In the genomic region with DNA sequence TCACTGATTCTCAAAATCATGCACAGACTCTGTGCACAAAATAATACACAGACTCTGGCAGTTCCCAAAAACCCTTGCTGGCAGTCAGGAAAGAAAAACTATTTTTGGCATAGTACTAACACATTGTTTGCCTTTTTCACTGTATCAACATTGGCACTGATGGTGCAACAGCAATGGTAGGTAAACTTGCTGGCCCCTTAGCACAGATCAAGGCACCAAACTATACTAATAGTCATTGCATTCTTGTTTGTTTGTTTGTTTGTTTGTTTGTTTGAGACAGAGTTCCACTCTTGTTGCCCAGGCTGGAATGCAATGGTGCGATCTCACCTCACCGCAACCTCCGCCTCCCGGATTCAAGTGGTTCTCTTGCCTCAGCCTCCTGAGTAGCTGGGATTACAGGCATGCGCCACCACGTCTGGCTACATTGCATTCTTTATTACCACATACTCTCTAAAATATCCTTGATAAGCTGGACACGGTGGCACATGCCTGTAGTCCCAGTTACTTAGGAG, we compare ENCODE assay signal across 1 cellular context.
A peak's percentile ranks its signal among the peaks of the same experiment; 100 is the strongest.
TF ChIP-seq lines count a peak whose summit lies in the region.

No MANE protein-coding gene starts in this region.

TF ChIP-seq in HepG2, 621 proteins besides CTCF, POLR2A, EP300 and RAD21 (continued from another document and continues in another):
- TF ChIP-seq, protein P1, sequence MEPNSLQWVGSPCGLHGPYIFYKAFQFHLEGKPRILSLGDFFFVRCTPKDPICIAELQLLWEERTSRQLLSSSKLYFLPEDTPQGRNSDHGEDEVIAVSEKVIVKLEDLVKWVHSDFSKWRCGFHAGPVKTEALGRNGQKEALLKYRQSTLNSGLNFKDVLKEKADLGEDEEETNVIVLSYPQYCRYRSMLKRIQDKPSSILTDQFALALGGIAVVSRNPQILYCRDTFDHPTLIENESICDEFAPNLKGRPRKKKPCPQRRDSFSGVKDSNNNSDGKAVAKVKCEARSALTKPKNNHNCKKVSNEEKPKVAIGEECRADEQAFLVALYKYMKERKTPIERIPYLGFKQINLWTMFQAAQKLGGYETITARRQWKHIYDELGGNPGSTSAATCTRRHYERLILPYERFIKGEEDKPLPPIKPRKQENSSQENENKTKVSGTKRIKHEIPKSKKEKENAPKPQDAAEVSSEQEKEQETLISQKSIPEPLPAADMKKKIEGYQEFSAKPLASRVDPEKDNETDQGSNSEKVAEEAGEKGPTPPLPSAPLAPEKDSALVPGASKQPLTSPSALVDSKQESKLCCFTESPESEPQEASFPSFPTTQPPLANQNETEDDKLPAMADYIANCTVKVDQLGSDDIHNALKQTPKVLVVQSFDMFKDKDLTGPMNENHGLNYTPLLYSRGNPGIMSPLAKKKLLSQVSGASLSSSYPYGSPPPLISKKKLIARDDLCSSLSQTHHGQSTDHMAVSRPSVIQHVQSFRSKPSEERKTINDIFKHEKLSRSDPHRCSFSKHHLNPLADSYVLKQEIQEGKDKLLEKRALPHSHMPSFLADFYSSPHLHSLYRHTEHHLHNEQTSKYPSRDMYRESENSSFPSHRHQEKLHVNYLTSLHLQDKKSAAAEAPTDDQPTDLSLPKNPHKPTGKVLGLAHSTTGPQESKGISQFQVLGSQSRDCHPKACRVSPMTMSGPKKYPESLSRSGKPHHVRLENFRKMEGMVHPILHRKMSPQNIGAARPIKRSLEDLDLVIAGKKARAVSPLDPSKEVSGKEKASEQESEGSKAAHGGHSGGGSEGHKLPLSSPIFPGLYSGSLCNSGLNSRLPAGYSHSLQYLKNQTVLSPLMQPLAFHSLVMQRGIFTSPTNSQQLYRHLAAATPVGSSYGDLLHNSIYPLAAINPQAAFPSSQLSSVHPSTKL (CRISPR knock-in tag; IDR thresholded peaks at IDR 0.05), result peak; percentile 78
- no peak for TF ChIP-seq SOX13 (IDR thresholded peaks at IDR 0.05)
- TF ChIP-seq SOX13 (CRISPR knock-in tag; conservative IDR thresholded peaks at IDR 0.05 in 1 of 2, IDR thresholded peaks at IDR 0.05 in 1 of 2), result peak in 1 of 2 experiments; percentile 42; a peak in 1 of 4 replicates
- TF ChIP-seq, protein P2, sequence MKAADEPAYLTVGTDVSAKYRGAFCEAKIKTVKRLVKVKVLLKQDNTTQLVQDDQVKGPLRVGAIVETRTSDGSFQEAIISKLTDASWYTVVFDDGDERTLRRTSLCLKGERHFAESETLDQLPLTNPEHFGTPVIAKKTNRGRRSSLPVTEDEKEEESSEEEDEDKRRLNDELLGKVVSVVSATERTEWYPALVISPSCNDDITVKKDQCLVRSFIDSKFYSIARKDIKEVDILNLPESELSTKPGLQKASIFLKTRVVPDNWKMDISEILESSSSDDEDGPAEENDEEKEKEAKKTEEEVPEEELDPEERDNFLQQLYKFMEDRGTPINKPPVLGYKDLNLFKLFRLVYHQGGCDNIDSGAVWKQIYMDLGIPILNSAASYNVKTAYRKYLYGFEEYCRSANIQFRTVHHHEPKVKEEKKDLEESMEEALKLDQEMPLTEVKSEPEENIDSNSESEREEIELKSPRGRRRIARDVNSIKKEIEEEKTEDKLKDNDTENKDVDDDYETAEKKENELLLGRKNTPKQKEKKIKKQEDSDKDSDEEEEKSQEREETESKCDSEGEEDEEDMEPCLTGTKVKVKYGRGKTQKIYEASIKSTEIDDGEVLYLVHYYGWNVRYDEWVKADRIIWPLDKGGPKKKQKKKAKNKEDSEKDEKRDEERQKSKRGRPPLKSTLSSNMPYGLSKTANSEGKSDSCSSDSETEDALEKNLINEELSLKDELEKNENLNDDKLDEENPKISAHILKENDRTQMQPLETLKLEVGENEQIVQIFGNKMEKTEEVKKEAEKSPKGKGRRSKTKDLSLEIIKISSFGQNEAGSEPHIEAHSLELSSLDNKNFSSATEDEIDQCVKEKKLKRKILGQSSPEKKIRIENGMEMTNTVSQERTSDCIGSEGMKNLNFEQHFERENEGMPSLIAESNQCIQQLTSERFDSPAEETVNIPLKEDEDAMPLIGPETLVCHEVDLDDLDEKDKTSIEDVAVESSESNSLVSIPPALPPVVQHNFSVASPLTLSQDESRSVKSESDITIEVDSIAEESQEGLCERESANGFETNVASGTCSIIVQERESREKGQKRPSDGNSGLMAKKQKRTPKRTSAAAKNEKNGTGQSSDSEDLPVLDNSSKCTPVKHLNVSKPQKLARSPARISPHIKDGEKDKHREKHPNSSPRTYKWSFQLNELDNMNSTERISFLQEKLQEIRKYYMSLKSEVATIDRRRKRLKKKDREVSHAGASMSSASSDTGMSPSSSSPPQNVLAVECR (CRISPR knock-in tag; IDR thresholded peaks at IDR 0.05; ENCODE audit: borderline replicate concordance), result no peak
- no peak for TF ChIP-seq AGO1 (IDR thresholded peaks at IDR 0.05; ENCODE audit: low read depth, low read length, poor library complexity, severe bottlenecking)
- TF ChIP-seq, protein P3, sequence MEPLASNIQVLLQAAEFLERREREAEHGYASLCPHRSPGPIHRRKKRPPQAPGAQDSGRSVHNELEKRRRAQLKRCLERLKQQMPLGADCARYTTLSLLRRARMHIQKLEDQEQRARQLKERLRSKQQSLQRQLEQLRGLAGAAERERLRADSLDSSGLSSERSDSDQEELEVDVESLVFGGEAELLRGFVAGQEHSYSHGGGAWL (CRISPR knock-in tag; IDR thresholded peaks at IDR 0.05), result no peak
- no peak for TF ChIP-seq ZNF777 (CRISPR knock-in tag; IDR thresholded peaks at IDR 0.05)
- TF ChIP-seq BORCS8-MEF2B (CRISPR knock-in tag; IDR thresholded peaks at IDR 0.05), result no peak
- no peak for TF ChIP-seq ZNF296 (CRISPR knock-in tag; conservative IDR thresholded peaks at IDR 0.05)
- no peak for TF ChIP-seq POLR2G (IDR thresholded peaks at IDR 0.05; ENCODE audit: low read depth, low read length)
- no peak for TF ChIP-seq FOSL1 (CRISPR knock-in tag; IDR thresholded peaks at IDR 0.05; ENCODE audit: borderline replicate concordance)
- TF ChIP-seq, protein P4, sequence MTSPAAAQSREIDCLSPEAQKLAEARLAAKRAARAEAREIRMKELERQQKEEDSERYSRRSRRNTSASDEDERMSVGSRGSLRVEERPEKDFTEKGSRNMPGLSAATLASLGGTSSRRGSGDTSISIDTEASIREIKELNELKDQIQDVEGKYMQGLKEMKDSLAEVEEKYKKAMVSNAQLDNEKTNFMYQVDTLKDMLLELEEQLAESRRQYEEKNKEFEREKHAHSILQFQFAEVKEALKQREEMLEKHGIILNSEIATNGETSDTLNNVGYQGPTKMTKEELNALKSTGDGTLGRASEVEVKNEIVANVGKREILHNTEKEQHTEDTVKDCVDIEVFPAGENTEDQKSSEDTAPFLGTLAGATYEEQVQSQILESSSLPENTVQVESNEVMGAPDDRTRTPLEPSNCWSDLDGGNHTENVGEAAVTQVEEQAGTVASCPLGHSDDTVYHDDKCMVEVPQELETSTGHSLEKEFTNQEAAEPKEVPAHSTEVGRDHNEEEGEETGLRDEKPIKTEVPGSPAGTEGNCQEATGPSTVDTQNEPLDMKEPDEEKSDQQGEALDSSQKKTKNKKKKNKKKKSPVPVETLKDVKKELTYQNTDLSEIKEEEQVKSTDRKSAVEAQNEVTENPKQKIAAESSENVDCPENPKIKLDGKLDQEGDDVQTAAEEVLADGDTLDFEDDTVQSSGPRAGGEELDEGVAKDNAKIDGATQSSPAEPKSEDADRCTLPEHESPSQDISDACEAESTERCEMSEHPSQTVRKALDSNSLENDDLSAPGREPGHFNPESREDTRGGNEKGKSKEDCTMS (CRISPR knock-in tag; conservative IDR thresholded peaks at IDR 0.05), result no peak
- TF ChIP-seq, protein P5, sequence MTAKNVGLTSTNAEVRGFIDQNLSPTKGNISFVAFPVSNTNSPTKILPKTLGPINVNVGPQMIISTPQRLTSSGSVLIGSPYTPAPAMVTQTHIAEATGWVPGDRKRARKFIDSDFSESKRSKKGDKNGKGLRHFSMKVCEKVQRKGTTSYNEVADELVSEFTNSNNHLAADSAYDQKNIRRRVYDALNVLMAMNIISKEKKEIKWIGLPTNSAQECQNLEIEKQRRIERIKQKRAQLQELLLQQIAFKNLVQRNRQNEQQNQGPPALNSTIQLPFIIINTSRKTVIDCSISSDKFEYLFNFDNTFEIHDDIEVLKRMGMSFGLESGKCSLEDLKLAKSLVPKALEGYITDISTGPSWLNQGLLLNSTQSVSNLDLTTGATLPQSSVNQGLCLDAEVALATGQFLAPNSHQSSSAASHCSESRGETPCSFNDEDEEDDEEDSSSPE (CRISPR knock-in tag; IDR thresholded peaks at IDR 0.05), result no peak
- TF ChIP-seq, protein P6, sequence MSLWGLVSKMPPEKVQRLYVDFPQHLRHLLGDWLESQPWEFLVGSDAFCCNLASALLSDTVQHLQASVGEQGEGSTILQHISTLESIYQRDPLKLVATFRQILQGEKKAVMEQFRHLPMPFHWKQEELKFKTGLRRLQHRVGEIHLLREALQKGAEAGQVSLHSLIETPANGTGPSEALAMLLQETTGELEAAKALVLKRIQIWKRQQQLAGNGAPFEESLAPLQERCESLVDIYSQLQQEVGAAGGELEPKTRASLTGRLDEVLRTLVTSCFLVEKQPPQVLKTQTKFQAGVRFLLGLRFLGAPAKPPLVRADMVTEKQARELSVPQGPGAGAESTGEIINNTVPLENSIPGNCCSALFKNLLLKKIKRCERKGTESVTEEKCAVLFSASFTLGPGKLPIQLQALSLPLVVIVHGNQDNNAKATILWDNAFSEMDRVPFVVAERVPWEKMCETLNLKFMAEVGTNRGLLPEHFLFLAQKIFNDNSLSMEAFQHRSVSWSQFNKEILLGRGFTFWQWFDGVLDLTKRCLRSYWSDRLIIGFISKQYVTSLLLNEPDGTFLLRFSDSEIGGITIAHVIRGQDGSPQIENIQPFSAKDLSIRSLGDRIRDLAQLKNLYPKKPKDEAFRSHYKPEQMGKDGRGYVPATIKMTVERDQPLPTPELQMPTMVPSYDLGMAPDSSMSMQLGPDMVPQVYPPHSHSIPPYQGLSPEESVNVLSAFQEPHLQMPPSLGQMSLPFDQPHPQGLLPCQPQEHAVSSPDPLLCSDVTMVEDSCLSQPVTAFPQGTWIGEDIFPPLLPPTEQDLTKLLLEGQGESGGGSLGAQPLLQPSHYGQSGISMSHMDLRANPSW (CRISPR knock-in tag; IDR thresholded peaks at IDR 0.05; ENCODE audit: borderline replicate concordance), result no peak
- TF ChIP-seq ASH2L (IDR thresholded peaks at IDR 0.05; ENCODE audit: insufficient read length, low read depth, low read length), result no peak
- TF ChIP-seq ZBTB3 (CRISPR knock-in tag; IDR thresholded peaks at IDR 0.05; ENCODE audit: borderline replicate concordance, low read depth), result no peak
- no peak for TF ChIP-seq SMAD9 (CRISPR knock-in tag; IDR thresholded peaks at IDR 0.05)
- TF ChIP-seq SOX5 (CRISPR knock-in tag; IDR thresholded peaks at IDR 0.05; ENCODE audit: borderline replicate concordance), result peak; percentile 55; the same call in 1 of the 2 replicates
- no peak for TF ChIP-seq KLF11 (CRISPR knock-in tag; IDR thresholded peaks at IDR 0.05)
- no peak for TF ChIP-seq MEIS2 (CRISPR knock-in tag; IDR thresholded peaks at IDR 0.05)
- TF ChIP-seq, protein P7, sequence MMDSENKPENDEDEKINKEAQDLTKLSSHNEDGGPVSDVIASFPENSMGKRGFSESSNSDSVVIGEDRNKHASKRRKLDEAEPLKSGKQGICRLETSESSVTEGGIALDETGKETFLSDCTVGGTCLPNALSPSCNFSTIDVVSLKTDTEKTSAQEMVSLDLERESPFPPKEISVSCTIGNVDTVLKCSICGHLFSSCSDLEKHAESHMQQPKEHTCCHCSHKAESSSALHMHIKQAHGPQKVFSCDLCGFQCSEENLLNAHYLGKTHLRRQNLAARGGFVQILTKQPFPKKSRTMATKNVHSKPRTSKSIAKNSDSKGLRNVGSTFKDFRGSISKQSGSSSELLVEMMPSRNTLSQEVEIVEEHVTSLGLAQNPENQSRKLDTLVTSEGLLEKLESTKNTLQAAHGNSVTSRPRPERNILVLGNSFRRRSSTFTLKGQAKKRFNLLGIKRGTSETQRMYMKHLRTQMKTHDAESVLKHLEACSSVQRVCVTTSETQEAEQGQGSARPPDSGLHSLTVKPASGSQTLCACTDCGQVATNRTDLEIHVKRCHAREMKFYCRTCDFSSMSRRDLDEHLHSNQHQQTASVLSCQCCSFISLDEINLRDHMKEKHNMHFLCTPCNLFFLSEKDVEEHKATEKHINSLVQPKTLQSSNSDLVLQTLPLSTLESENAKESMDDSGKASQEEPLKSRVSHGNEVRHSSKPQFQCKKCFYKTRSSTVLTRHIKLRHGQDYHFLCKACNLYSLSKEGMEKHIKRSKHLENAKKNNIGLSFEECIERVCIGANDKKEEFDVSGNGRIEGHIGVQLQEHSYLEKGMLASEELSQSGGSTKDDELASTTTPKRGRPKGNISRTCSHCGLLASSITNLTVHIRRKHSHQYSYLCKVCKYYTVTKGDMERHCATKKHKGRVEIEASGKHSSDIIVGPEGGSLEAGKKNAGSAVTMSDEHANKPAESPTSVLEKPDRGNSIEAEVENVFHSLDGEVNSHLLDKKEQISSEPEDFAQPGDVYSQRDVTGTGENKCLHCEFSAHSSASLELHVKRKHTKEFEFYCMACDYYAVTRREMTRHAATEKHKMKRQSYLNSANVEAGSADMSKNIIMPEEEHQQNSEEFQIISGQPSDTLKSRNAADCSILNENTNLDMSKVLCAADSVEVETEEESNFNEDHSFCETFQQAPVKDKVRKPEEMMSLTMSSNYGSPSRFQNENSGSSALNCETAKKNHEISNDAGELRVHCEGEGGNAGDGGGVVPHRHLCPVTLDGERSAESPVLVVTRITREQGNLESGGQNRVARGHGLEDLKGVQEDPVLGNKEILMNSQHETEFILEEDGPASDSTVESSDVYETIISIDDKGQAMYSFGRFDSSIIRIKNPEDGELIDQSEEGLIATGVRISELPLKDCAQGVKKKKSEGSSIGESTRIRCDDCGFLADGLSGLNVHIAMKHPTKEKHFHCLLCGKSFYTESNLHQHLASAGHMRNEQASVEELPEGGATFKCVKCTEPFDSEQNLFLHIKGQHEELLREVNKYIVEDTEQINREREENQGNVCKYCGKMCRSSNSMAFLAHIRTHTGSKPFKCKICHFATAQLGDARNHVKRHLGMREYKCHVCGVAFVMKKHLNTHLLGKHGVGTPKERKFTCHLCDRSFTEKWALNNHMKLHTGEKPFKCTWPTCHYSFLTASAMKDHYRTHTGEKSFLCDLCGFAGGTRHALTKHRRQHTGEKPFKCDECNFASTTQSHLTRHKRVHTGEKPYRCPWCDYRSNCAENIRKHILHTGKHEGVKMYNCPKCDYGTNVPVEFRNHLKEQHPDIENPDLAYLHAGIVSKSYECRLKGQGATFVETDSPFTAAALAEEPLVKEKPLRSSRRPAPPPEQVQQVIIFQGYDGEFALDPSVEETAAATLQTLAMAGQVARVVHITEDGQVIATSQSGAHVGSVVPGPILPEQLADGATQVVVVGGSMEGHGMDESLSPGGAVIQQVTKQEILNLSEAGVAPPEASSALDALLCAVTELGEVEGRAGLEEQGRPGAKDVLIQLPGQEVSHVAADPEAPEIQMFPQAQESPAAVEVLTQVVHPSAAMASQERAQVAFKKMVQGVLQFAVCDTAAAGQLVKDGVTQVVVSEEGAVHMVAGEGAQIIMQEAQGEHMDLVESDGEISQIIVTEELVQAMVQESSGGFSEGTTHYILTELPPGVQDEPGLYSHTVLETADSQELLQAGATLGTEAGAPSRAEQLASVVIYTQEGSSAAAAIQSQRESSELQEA (CRISPR knock-in tag; IDR thresholded peaks at IDR 0.05; ENCODE audit: not compliant biosample characterization), result no peak
- TF ChIP-seq HOXA9 (CRISPR knock-in tag; IDR thresholded peaks at IDR 0.05; ENCODE audit: borderline replicate concordance), result no peak
- TF ChIP-seq HCFC1 (IDR thresholded peaks at IDR 0.05; ENCODE audit: low read depth, low read length), result no peak
- no peak for TF ChIP-seq ZBTB8A (CRISPR knock-in tag; IDR thresholded peaks at IDR 0.05; ENCODE audit: borderline replicate concordance, low read depth)
- TF ChIP-seq ZNF432 (CRISPR knock-in tag; IDR thresholded peaks at IDR 0.05; ENCODE audit: borderline replicate concordance), result no peak
- no peak for TF ChIP-seq ZNF33A (CRISPR knock-in tag; IDR thresholded peaks at IDR 0.05; ENCODE audit: borderline replicate concordance)
- TF ChIP-seq ZNF790 (CRISPR knock-in tag; IDR thresholded peaks at IDR 0.05; ENCODE audit: borderline replicate concordance), result no peak
- no peak for TF ChIP-seq ZNF775 (CRISPR knock-in tag; IDR thresholded peaks at IDR 0.05; ENCODE audit: borderline replicate concordance)
